9 cellular contexts compared by ENCODE assay signal in genomic region chrX:71053217-71053621, GRCh38. TPM values are rescaled to one million over a fixed set of nuclear protein-coding genes. Genes with fewer than 3 reads are reported as not detected.
DNase-seq lines count a peak whose midpoint lies in the region; ATAC-seq, FAIRE-seq and TF ChIP-seq lines count a peak whose summit lies in the region.
"Had no signal": no experiment of that assay in that cellular context is flagged by ENCODE, and none has a peak within 500 bp of the region (broad histone marks: within the 10 kb centered on the region; RNA-seq: fewer than 3 reads in every experiment).

No MANE protein-coding gene starts in this region.

- H3K4me2 ChIP-seq in endothelial cell of umbilical vein (ENCODE audit: insufficient read depth, low read length): peak overlapping the region; percentile 17

- H3K4me3 Mint-ChIP-seq in progenitor cell of endocrine pancreas (ENCODE audit: low read depth) (peak overlapping the region; percentile 50), chondrocyte (ENCODE audit: unreplicated experiment) (no peak overlapping the region)

- H3K9me3 Mint-ChIP-seq in progenitor cell of endocrine pancreas (ENCODE audit: low read depth) (peaks cover 7% of the 10 kb centered on the region), chondrocyte (ENCODE audit: low read depth) (no peaks in the 10 kb centered on the region)

- no peaks in the 10 kb centered on the region for H3K9me3 ChIP-seq in endothelial cell of umbilical vein (replicated peaks; ENCODE audit: control insufficient read depth, insufficient read depth, low read length)
- H3K9me3 ChIP-seq: thyroid gland had no signal

- no peaks in the 10 kb centered on the region for H4K20me1 ChIP-seq in endothelial cell of umbilical vein (replicated peaks; ENCODE audit: control insufficient read depth, extremely low read depth, insufficient read depth, low read length)

- intact Hi-C loops in endothelial cell of umbilical vein (cut with micrococcal nuclease): no loop called here

- H3K4me3 ChIP-seq in endothelial cell of umbilical vein (replicated peaks in 1 of 3; ENCODE audit: insufficient read depth in 1 of 3, low read depth in 1 of 3, low read length in 3 of 3): peak overlapping the region in 2 of 3 experiments; percentile 21 to 32
- H3K4me3 ChIP-seq: thyroid gland had no signal

- H3K79me2 ChIP-seq in endothelial cell of umbilical vein (ENCODE audit: control insufficient read depth, insufficient read depth, low read length): no peaks in the 10 kb centered on the region

- H3K27ac Mint-ChIP-seq in progenitor cell of endocrine pancreas (peak overlapping the region; percentile 43), chondrocyte (ENCODE audit: unreplicated experiment) (no peak overlapping the region)

- no TSS peak for BruUV-seq in endothelial cell of umbilical vein (replicated peaks; lab: Mats Ljungman, UMichigan)

- no peaks in the 10 kb centered on the region for H3K36me3 ChIP-seq in endothelial cell of umbilical vein (ENCODE audit: control insufficient read depth in 2 of 2, extremely low read depth in 1 of 2, insufficient read depth in 2 of 2, low read length in 2 of 2)
- H3K36me3 ChIP-seq: thyroid gland had no signal

- no peaks in the 10 kb centered on the region for H3K9me1 ChIP-seq in endothelial cell of umbilical vein (replicated peaks; ENCODE audit: control insufficient read depth, extremely low read depth, insufficient read depth, low read length)

- H3K36me3 Mint-ChIP-seq in progenitor cell of endocrine pancreas (ENCODE audit: insufficient read depth) (no peaks in the 10 kb centered on the region), chondrocyte (ENCODE audit: low read depth) (no peaks in the 10 kb centered on the region)

- H3K4me1 Mint-ChIP-seq in progenitor cell of endocrine pancreas (ENCODE audit: low read depth): no peaks in the 10 kb centered on the region
- peaks cover 12% of the 10 kb centered on the region for H3K4me1 Mint-ChIP-seq in chondrocyte (ENCODE audit: low read depth)

- H3K27me3 Mint-ChIP-seq in progenitor cell of endocrine pancreas (no peaks in the 10 kb centered on the region), chondrocyte (ENCODE audit: low read depth) (no peaks in the 10 kb centered on the region)

- POLR2A ChIA-PET in endothelial cell of umbilical vein (lab: Charles Lee): no interaction called here

- no peak for FAIRE-seq in endothelial cell of umbilical vein (lab: Jason Lieb, UNC)
- FAIRE-seq in RCC 7860 (lab: Jason Lieb, UNC): no peak

- ATAC-seq in GM21381 (IDR thresholded peaks at IDR 0.05; ENCODE audit: unreplicated experiment) (peak; percentile 90), HG03520 (IDR thresholded peaks at IDR 0.05; ENCODE audit: unreplicated experiment) (peak; percentile 56), HG03439 (IDR thresholded peaks at IDR 0.05; ENCODE audit: unreplicated experiment) (no peak)

- H3K9ac ChIP-seq in endothelial cell of umbilical vein (replicated peaks; ENCODE audit: extremely low read depth, insufficient read depth, low read length): peak overlapping the region; percentile 23

- dilution Hi-C loops in endothelial cell of umbilical vein (cut with MboI; ENCODE audit: extremely low pct_ligation_motif_present, low sequenced_read_pairs): no loop called here

- no peaks in the 10 kb centered on the region for H3K27me3 ChIP-seq in endothelial cell of umbilical vein (ENCODE audit: control insufficient read depth in 2 of 2, insufficient read depth in 2 of 2, low read length in 2 of 2)
- H3K27me3 ChIP-seq: thyroid gland had no signal

- H3K4me1 ChIP-seq in endothelial cell of umbilical vein (ENCODE audit: control insufficient read depth, extremely low read depth, insufficient read depth, low read length): no peaks in the 10 kb centered on the region
- H3K4me1 ChIP-seq: thyroid gland had no signal

- peak; percentile 4 for DNase-seq in endothelial cell of umbilical vein (ENCODE audit: low read depth, low spot score)
- DNase-seq in progenitor cell of endocrine pancreas (ENCODE audit: low spot score, unreplicated experiment): peak; percentile 14
- no peak for DNase-seq in RCC 7860 (ENCODE audit: low spot score)
- DNase-seq in NCI-H446 treated with DMSO at 0.1 percent for 48 hours (lab: John Stamatoyannopoulos, UW): no peak
- no peak for DNase-seq in chondrocyte (ENCODE audit: low spot score)

- H3K27ac ChIP-seq in endothelial cell of umbilical vein (ENCODE audit: insufficient read depth, low read depth, low read length): no peak overlapping the region
- H3K27ac ChIP-seq: thyroid gland had no signal

- H2AFZ ChIP-seq in endothelial cell of umbilical vein (ENCODE audit: low read depth, low read length): peak overlapping the region; percentile 33

- no peak for TF ChIP-seq CTCF in endothelial cell of umbilical vein (IDR thresholded peaks at IDR 0.05; ENCODE audit: extremely low read depth in 1 of 2, insufficient read depth in 1 of 2, low read depth in 1 of 2, low read length in 2 of 2)
- no peak for TF ChIP-seq CTCF in progenitor cell of endocrine pancreas (IDR thresholded peaks at IDR 0.05; ENCODE audit: unreplicated experiment)
- no peak for TF ChIP-seq CTCF in chondrocyte (IDR thresholded peaks at IDR 0.05)

- CTCF ChIA-PET in endothelial cell of umbilical vein (lab: Charles Lee): no interaction called here

- TF ChIP-seq POLR2A in endothelial cell of umbilical vein (IDR thresholded peaks at IDR 0.05; ENCODE audit: low read depth, low read length): no peak

TF ChIP-seq in endothelial cell of umbilical vein, 7 proteins besides CTCF, POLR2A, EP300 and RAD21:
- TF ChIP-seq POLR2AphosphoS5 (IDR thresholded peaks at IDR 0.05; ENCODE audit: insufficient read depth, low read depth, low read length) (no peak), GATA2 (IDR thresholded peaks at IDR 0.05; ENCODE audit: insufficient read depth, insufficient read length, low read depth, low read length) (no peak), FOS (IDR thresholded peaks at IDR 0.05; ENCODE audit: borderline replicate concordance, insufficient read depth, low read length) (no peak), EZH2 (IDR thresholded peaks at IDR 0.05; ENCODE audit: borderline replicate concordance, low read depth, low read length, severe bottlenecking) (no peak)

RNA-seq across cellular contexts. Expression of gene SNX12, which starts 14.9 kb away (rescaled TPM):
- total RNA-seq in endothelial cell of umbilical vein (85.5 and 90.6 TPM in 2 replicates), progenitor cell of endocrine pancreas (68.9 and 77.0 TPM in 2 replicates), chondrocyte (52.9 to 66.6 TPM (median 60.9 TPM) in 3 replicates)
- polyA plus RNA-seq in endothelial cell of umbilical vein: 79.8 and 85.4 TPM in 2 replicates
- 72.3 and 75.0 TPM in 2 replicates for polyA plus RNA-seq in endothelial cell of umbilical vein (2011; cell fraction: cytosol; rRNA removed)
- polyA plus RNA-seq in endothelial cell of umbilical vein (2011; cell fraction: nucleus; rRNA removed): 30.1 and 31.9 TPM in 2 replicates
- 67.7 and 73.5 TPM in 2 replicates for polyA plus RNA-seq in endothelial cell of umbilical vein (2012)
- polyA minus RNA-seq in endothelial cell of umbilical vein: 94.8 and 103 TPM in 2 replicates
- 71.5 TPM for polyA minus RNA-seq in endothelial cell of umbilical vein (2011; cell fraction: cytosol; rRNA and poly(A)+ RNA removed)
- 14.3 and 15.2 TPM in 2 replicates for polyA minus RNA-seq in endothelial cell of umbilical vein (2011; cell fraction: nucleus; rRNA and poly(A)+ RNA removed)

RNA-seq across cellular contexts. Expression of gene FOXO4, which starts 42.4 kb away (rescaled TPM):
- total RNA-seq in endothelial cell of umbilical vein (10.6 and 11.0 TPM in 2 replicates), progenitor cell of endocrine pancreas (35.1 and 41.0 TPM in 2 replicates), chondrocyte (7.9 to 9.3 TPM (median 8.2 TPM) in 3 replicates)
- polyA plus RNA-seq in endothelial cell of umbilical vein: 4.7 and 5.6 TPM in 2 replicates
- 2.7 and 3.5 TPM in 2 replicates for polyA plus RNA-seq in endothelial cell of umbilical vein (2011; cell fraction: cytosol; rRNA removed)
- 2.9 and 4.4 TPM in 2 replicates for polyA plus RNA-seq in endothelial cell of umbilical vein (2011; cell fraction: nucleus; rRNA removed)
- polyA plus RNA-seq in endothelial cell of umbilical vein (2012): 3.1 and 4.4 TPM in 2 replicates
- 2.9 and 4.8 TPM in 2 replicates for polyA minus RNA-seq in endothelial cell of umbilical vein
- polyA minus RNA-seq in endothelial cell of umbilical vein (2011; cell fraction: cytosol; rRNA and poly(A)+ RNA removed): 16.4 TPM
- polyA minus RNA-seq in endothelial cell of umbilical vein (2011; cell fraction: nucleus; rRNA and poly(A)+ RNA removed): 1.7 and 2.5 TPM in 2 replicates

RNA-seq across cellular contexts. Expression of gene CXorf65, which starts 53.3 kb away (rescaled TPM):
- total RNA-seq in endothelial cell of umbilical vein (not detected in 2 replicates), progenitor cell of endocrine pancreas (not detected in 2 replicates), chondrocyte (not detected in 3 replicates)
- polyA plus RNA-seq in endothelial cell of umbilical vein: not detected in 2 replicates
- polyA plus RNA-seq in endothelial cell of umbilical vein (2011; cell fraction: cytosol; rRNA removed): not detected in 2 replicates
- not detected in 2 replicates for polyA plus RNA-seq in endothelial cell of umbilical vein (2011; cell fraction: nucleus; rRNA removed)
- not detected in 2 replicates for polyA plus RNA-seq in endothelial cell of umbilical vein (2012)
- not detected in 2 replicates for polyA minus RNA-seq in endothelial cell of umbilical vein
- polyA minus RNA-seq in endothelial cell of umbilical vein (2011; cell fraction: cytosol; rRNA and poly(A)+ RNA removed): not detected
- polyA minus RNA-seq in endothelial cell of umbilical vein (2011; cell fraction: nucleus; rRNA and poly(A)+ RNA removed): not detected in 2 replicates
- total RNA-seq: thyroid gland had no signal

RNA-seq across cellular contexts. Expression of gene IL2RG, which starts 58.2 kb away (rescaled TPM):
- total RNA-seq in endothelial cell of umbilical vein: not detected in 2 replicates
- polyA plus RNA-seq in endothelial cell of umbilical vein: 0.07 TPM in 1 of 2 replicates, not detected in the other
- polyA plus RNA-seq in endothelial cell of umbilical vein (2011; cell fraction: cytosol; rRNA removed): not detected in 2 replicates
- polyA plus RNA-seq in endothelial cell of umbilical vein (2011; cell fraction: nucleus; rRNA removed): not detected in 2 replicates
- polyA plus RNA-seq in endothelial cell of umbilical vein (2012): not detected in 2 replicates
- polyA minus RNA-seq in endothelial cell of umbilical vein: 2.5 TPM in 1 of 2 replicates, not detected in the other
- polyA minus RNA-seq in endothelial cell of umbilical vein (2011; cell fraction: cytosol; rRNA and poly(A)+ RNA removed): not detected
- not detected in 2 replicates for polyA minus RNA-seq in endothelial cell of umbilical vein (2011; cell fraction: nucleus; rRNA and poly(A)+ RNA removed)
- 0.16 and 0.41 TPM in 2 replicates for total RNA-seq in progenitor cell of endocrine pancreas
- not detected in 3 replicates for total RNA-seq in chondrocyte

Comparison
In these comparisons a context has a peak if more than half of its experiments do, and no peak if none do; other contexts are left out.
1. DNase-seq: peak in endothelial cell of umbilical vein (single experiment) and progenitor cell of endocrine pancreas (single experiment); none in RCC 7860 (single experiment), NCI-H446 treated with DMSO at 0.1 percent for 48 hours (single experiment) and chondrocyte (single experiment).